ENCODE assay signal across 9 cellular contexts in genomic region chr18:10490401-10491289, GRCh38. TPM values are rescaled to one million over a fixed set of nuclear protein-coding genes. Genes with fewer than 3 reads are reported as not detected.
A peak's percentile ranks its signal among the peaks of the same experiment; 100 is the strongest.
DNase-seq lines count a peak whose midpoint lies in the region; ATAC-seq and TF ChIP-seq lines count a peak whose summit lies in the region.
"Had no signal": no experiment of that assay in that cellular context is flagged by ENCODE, and none has a peak within 500 bp of the region (broad histone marks: within the 10 kb centered on the region; RNA-seq: fewer than 3 reads in every experiment).

No MANE protein-coding gene starts in this region.

- ATAC-seq in stimulated activated naive CD8-positive, alpha-beta T cell treated with anti-CD3 and anti-CD28 coated beads, Interleukin-15, Interleukin-2, amounts not matched to agents 100 U/mL and 50 U/mL, for 24 hours: peak; percentile 96

- in situ Hi-C loops in GM13976 (cut with MboI; ENCODE audit: low sequenced_read_pairs, unreplicated experiment): no loop called here

- peak; percentile 66 for TF ChIP-seq CTCF in GM13976 (IDR thresholded peaks at IDR 0.05; ENCODE audit: borderline replicate concordance, control extremely low read depth, extremely low read depth, insufficient read depth, missing control alignments)
- TF ChIP-seq CTCF in LNCaP clone FGC (IDR thresholded peaks at IDR 0.05; ENCODE audit: control insufficient read depth, extremely low read depth, insufficient read depth): peak; percentile 45

- H3K4me3 ChIP-seq in LNCaP clone FGC (ENCODE audit: low read depth, low read length): no peak overlapping the region

- DNase-seq in GM13976 (ENCODE audit: low spot score) (peak; percentile 64), H4 (ENCODE audit: low spot score) (peak; percentile 37), LNCaP clone FGC (ENCODE audit: low read depth) (peak; percentile 7), iPS-NIHi7 (ENCODE audit: extremely low spot score) (peak; percentile 66), SW 1271 (lab: John Stamatoyannopoulos, UW) (no peak), NCI-H146 (lab: John Stamatoyannopoulos, UW) (no peak)
- peak; percentile 73 for DNase-seq in activated CD8-positive, alpha-beta memory T cell treated with anti-CD3 and anti-CD28 coated beads for 24 hours
- peak; percentile 71 for DNase-seq in stimulated activated naive CD8-positive, alpha-beta T cell treated with anti-CD3 and anti-CD28 coated beads, Interleukin-15, Interleukin-2, amounts not matched to agents 100 U/mL and 50 U/mL, for 24 hours

RNA-seq across cellular contexts. Expression of gene NAPG, which starts 35.2 kb away (rescaled TPM):
- total RNA-seq in H4 (2014; rRNA removed; shearing (Covaris generic)): 26.6 and 30.8 TPM in 2 replicates

RNA-seq across cellular contexts. Expression of gene APCDD1, which starts 36.2 kb away (rescaled TPM):
- 1.5 and 5.3 TPM in 2 replicates for total RNA-seq in H4 (2014; rRNA removed; shearing (Covaris generic))
- total RNA-seq: T-helper 1 cell treated with Interleukin-12 subunit alpha and Interleukin-12 subunit beta and Interleukin-4 antibody, amounts not matched to agents 30 ng/mL and 1 ng/mL, for 36 hours had no signal

Comparison
In these comparisons a context has a peak if more than half of its experiments do, and no peak if none do; other contexts are left out.
1. DNase-seq: peak in GM13976 (single experiment), H4 (single experiment), LNCaP clone FGC (single experiment), activated CD8-positive, alpha-beta memory T cell treated with anti-CD3 and anti-CD28 coated beads for 24 hours (single experiment), iPS-NIHi7 (single experiment) and stimulated activated naive CD8-positive, alpha-beta T cell treated with anti-CD3 and anti-CD28 coated beads, Interleukin-15, Interleukin-2, amounts not matched to agents 100 U/mL and 50 U/mL, for 24 hours (single experiment); none in SW 1271 (0 of 2) and NCI-H146 (single experiment).